Comparison of ENCODE assay signal across 17 cellular contexts in the genomic region with DNA sequence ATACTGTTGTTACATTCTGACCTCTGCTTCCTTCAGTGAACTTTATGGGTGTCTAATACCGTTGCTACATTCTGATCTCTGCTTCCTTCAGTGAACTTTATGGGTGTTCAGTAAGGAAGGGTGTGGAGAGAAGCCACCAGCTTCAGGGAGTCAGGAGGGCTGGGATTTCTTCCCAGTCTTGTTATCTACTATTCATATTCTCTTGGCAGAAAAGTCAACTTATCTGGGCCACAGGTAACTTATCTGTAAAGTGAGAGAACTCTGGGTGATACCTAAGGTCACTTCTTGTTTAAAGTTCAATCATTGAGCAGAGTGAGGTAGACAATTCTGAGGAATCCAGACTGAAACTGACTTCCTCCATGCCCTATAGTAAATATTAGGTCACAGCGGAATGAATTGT.
DNase-seq lines count a peak whose midpoint lies in the region; ATAC-seq, FAIRE-seq and TF ChIP-seq lines count a peak whose summit lies in the region.
"Had no signal": no experiment of that assay in that cellular context is flagged by ENCODE, and none has a peak within 500 bp of the region (broad histone marks: within the 10 kb centered on the region; RNA-seq: fewer than 3 reads in every experiment).

No MANE protein-coding gene starts in this region.

- peak overlapping the region; percentile 69 for H3K4me2 ChIP-seq in PC-9

- CTCF ChIA-PET in PC-9 (lab: Charles Lee): no interaction called here

- peaks cover 53% of the 10 kb centered on the region for H3F3A ChIP-seq in PC-9 (ENCODE audit: insufficient read depth, low read depth)

- intact Hi-C loops in PC-9 (cut with micrococcal nuclease; ENCODE audit: unreplicated experiment) (no loop called here), right lobe of liver (cut with DNase I) (loop anchor here in 1 of 2 donors (10.0 kb wide), 1 partner anchor 63 kb away; no protein-coding TSS in a partner anchor), transverse colon (cut with DNase I; ENCODE audit: low total_unique reads) (no loop called here)

- H2AFZ ChIP-seq in PC-9: 0 out of 2 replicates have a peak overlapping the region, but pooled peaks have one; percentile 1

- H3K9me2 ChIP-seq in PC-9 (ENCODE audit: insufficient read depth): no peaks in the 10 kb centered on the region

- WGBS in right lobe of liver (ENCODE audit: insufficient coverage, low coverage, low lambda C conversion rate, missing lambda C conversion rate): 31% methylated on average over 2 of the region's 2 CpGs
- 45% methylated on average over 1 to 2 of the region's 2 CpGs for WGBS in transverse colon (ENCODE audit: low coverage in 1 of 2), 2 donors

- H3K4me3 ChIP-seq in PC-9: peak overlapping the region; percentile 2; the same call in 1 of the 2 replicates
- no peak overlapping the region for H3K4me3 ChIP-seq in right lobe of liver
- H3K4me3 ChIP-seq in transverse colon: no peak overlapping the region

- H3K27ac ChIP-seq in PC-9 (peak overlapping the region; percentile 84), right lobe of liver (no peak overlapping the region), transverse colon (peak overlapping the region; percentile 79 to 87 (median 86))
- H3K27ac ChIP-seq: RWPE1 had no signal

- no peaks in the 10 kb centered on the region for H4K20me1 ChIP-seq in PC-9 (ENCODE audit: insufficient read depth)

- peak; percentile 79 for FAIRE-seq in colon (lab: Jason Lieb, UNC)

- 0 out of 2 replicates have a peak, but pooled peaks cover 5% of the 10 kb centered on the region for H3K79me2 ChIP-seq in PC-9 (ENCODE audit: low read depth)

- no peak for TF ChIP-seq EP300 in transverse colon (IDR thresholded peaks at IDR 0.05; ENCODE audit: low read depth)

- TF ChIP-seq POLR2A in right lobe of liver (IDR thresholded peaks at IDR 0.05) (no peak), transverse colon (IDR thresholded peaks at IDR 0.05) (no peak)

- in situ Hi-C loops in transverse colon (cut with MboI; ENCODE audit: low pct_ligation_motif_present in 1 of 4, low pct_unique_long_range_greater_than_20kb in 1 of 4, low sequenced_read_pairs in 3 of 4): no loop called here

- H3K9me3 ChIP-seq in PC-9 (ENCODE audit: insufficient read depth, low read depth) (no peaks in the 10 kb centered on the region; the same call in 1 of the 2 replicates), right lobe of liver (no peaks in the 10 kb centered on the region), transverse colon (no peaks in the 10 kb centered on the region)

- H3K36me3 ChIP-seq in PC-9 (ENCODE audit: low read depth) (no peaks in the 10 kb centered on the region), right lobe of liver (no peaks in the 10 kb centered on the region), transverse colon (no peaks in the 10 kb centered on the region)

- no TSS peak for BruUV-seq in PC-9 (replicated peaks; lab: Mats Ljungman, UMichigan)

- no peaks in the 10 kb centered on the region for H3K27me3 ChIP-seq in PC-9 (ENCODE audit: insufficient read depth, low read depth)
- no peaks in the 10 kb centered on the region for H3K27me3 ChIP-seq in right lobe of liver
- no peaks in the 10 kb centered on the region for H3K27me3 ChIP-seq in transverse colon

- POLR2A ChIA-PET in PC-9 (lab: Charles Lee; ENCODE audit: unreplicated experiment): no interaction called here

- H3K4me1 ChIP-seq in PC-9 (replicated peaks; ENCODE audit: insufficient read depth) (peaks cover 67% of the 10 kb centered on the region), right lobe of liver (peaks cover 0 to 7% (median 4%) of the 10 kb centered on the region in 4 donors), transverse colon (peaks cover 12 to 48% (median 32%) of the 10 kb centered on the region in 4 donors)

- ATAC-seq in right lobe of liver: peak; percentile 63 to 78 (median 70)
- ATAC-seq in HG03342 (IDR thresholded peaks at IDR 0.05; ENCODE audit: unreplicated experiment): no peak

- peak in 1 of 2 experiments; percentile 98 for DNase-seq in PC-9
- DNase-seq in right lobe of liver: no peak
- peak; percentile 59 for DNase-seq in transverse colon
- DNase-seq in amygdala (lab: John Stamatoyannopoulos, UW): no peak
- no peak for DNase-seq in pons (ENCODE audit: low spot score)
- DNase-seq: ACHN; AML-193; COR-L47; KG1; NCI-H1436; NCI-H2029; NCI-H2171; NCI-H446; NK-92 treated with Interleukin-12 subunit alpha and Interleukin-12 subunit beta, amount 100 ng/mL, for 24 hours had no signal

- TF ChIP-seq CTCF in PC-9 (conservative IDR thresholded peaks at IDR 0.05) (no peak), right lobe of liver (IDR thresholded peaks at IDR 0.05) (no peak), transverse colon (IDR thresholded peaks at IDR 0.05) (no peak)

Comparison
In these comparisons a context has a peak if more than half of its experiments do, and no peak if none do; other contexts are left out.
1. H3K27ac ChIP-seq: peak in PC-9 (single experiment) and transverse colon (4 of 4); none in right lobe of liver (0 of 3).